9 cellular contexts compared by ENCODE assay signal in genomic region chr3:50189274-50189673, GRCh38. TPM values are rescaled to one million over a fixed set of nuclear protein-coding genes. Genes with fewer than 3 reads are reported as not detected.
DNase-seq lines count a peak whose midpoint lies in the region; ATAC-seq, FAIRE-seq and TF ChIP-seq lines count a peak whose summit lies in the region.
"Had no signal": no experiment of that assay in that cellular context is flagged by ENCODE, and none has a peak within 500 bp of the region (broad histone marks: within the 10 kb centered on the region; RNA-seq: fewer than 3 reads in every experiment).

No MANE protein-coding gene starts in this region.

- peaks cover 0 to 34% (median 20%) of the 10 kb centered on the region in 11 experiments; a peak in 12 of 22 replicates for H3K36me3 ChIP-seq in BLaER1 treated with 17β-estradiol and CSF1 and Interleukin-3, amounts not matched to agents 10 nM and 100 nM

- intact Hi-C loops in head of caudate nucleus (cut with DNase I) = loop anchor here (2.0 kb wide), 1 partner anchor 68 kb away; no protein-coding TSS in a partner anchor
- intact Hi-C loops in posterior cingulate gyrus (cut with DNase I) = loop anchor here (1.0 kb wide), 1 partner anchor 68 kb away; no protein-coding TSS in a partner anchor
- intact Hi-C loops in activated T-helper 1 cell treated with anti-CD3 and anti-CD28 coated beads, Interleukin-12 subunit alpha, Interleukin-12 subunit beta, Interleukin-2, Interleukin-4 antibody, amounts not matched to agents 30 ng/mL and 10 ng/mL and 1 ng/mL, durations not matched to agents 14 hours and 24 hours and 36 hours (cut with micrococcal nuclease) = loop anchor here (1.0 kb wide), 1 partner anchor 68 kb away; no protein-coding TSS in a partner anchor

- no peaks in the 10 kb centered on the region for H3K9me3 ChIP-seq in BLaER1 treated with 17β-estradiol and CSF1 and Interleukin-3, amounts not matched to agents 10 nM and 100 nM (replicated peaks in 1 of 11)

- no peak overlapping the region for H3K4me3 ChIP-seq in BLaER1 treated with 17β-estradiol and CSF1 and Interleukin-3, amounts not matched to agents 10 nM and 100 nM

- CTCF ChIA-PET in activated naive CD4-positive, alpha-beta T cell treated with anti-CD3 and anti-CD28 coated beads, Interleukin-2, amount 10 ng/mL, durations not matched to agents 7 days and 5 days (lab: Charles Lee) = interaction anchor here (1.2 to 3.4 kb wide), 4 partner anchors 10 to 68 kb away, joined by 3 to 30 read pairs (median 4); no protein-coding TSS in a partner anchor

- ATAC-seq in HG02870 (IDR thresholded peaks at IDR 0.05; ENCODE audit: unreplicated experiment) = no peak

- H3K4me1 ChIP-seq in BLaER1 treated with 17β-estradiol and CSF1 and Interleukin-3, amounts not matched to agents 10 nM and 100 nM = peaks cover 25 to 43% (median 35%) of the 10 kb centered on the region in 10 experiments

- H3K27ac ChIP-seq in BLaER1 treated with 17β-estradiol and CSF1 and Interleukin-3, amounts not matched to agents 10 nM and 100 nM = peak overlapping the region in 2 of 11 experiments; percentile 16 to 43; a peak in 1 of 22 replicates

- H3K36me3 Mint-ChIP-seq in activated naive CD4-positive, alpha-beta T cell treated with anti-CD3 and anti-CD28 coated beads, Interleukin-2, amount 10 ng/mL, durations not matched to agents 7 days and 5 days = no peaks in the 10 kb centered on the region
- H3K36me3 Mint-ChIP-seq in activated T-helper 1 cell treated with anti-CD3 and anti-CD28 coated beads, Interleukin-12 subunit alpha, Interleukin-12 subunit beta, Interleukin-2, Interleukin-4 antibody, amounts not matched to agents 30 ng/mL and 10 ng/mL and 1 ng/mL, durations not matched to agents 14 hours and 24 hours and 36 hours (ENCODE audit: low read depth) = no peaks in the 10 kb centered on the region
- H3K36me3 Mint-ChIP-seq: IgD-negative memory B cell had no signal

- H4K20me1 ChIP-seq in BLaER1 treated with 17β-estradiol and CSF1 and Interleukin-3, amounts not matched to agents 10 nM and 100 nM = peaks cover 0 to 33% (median 0%) of the 10 kb centered on the region in 11 experiments; a peak in 11 of 22 replicates

- peaks cover 7% of the 10 kb centered on the region for H3K4me1 Mint-ChIP-seq in activated naive CD4-positive, alpha-beta T cell treated with anti-CD3 and anti-CD28 coated beads, Interleukin-2, amount 10 ng/mL, durations not matched to agents 7 days and 5 days
- H3K4me1 Mint-ChIP-seq in activated T-helper 1 cell treated with anti-CD3 and anti-CD28 coated beads, Interleukin-12 subunit alpha, Interleukin-12 subunit beta, Interleukin-2, Interleukin-4 antibody, amounts not matched to agents 30 ng/mL and 10 ng/mL and 1 ng/mL, durations not matched to agents 14 hours and 24 hours and 36 hours (ENCODE audit: low read depth) = no peaks in the 10 kb centered on the region

- peak overlapping the region; percentile 8 to 58 (median 41); a peak in 18 of 22 replicates for H3K4me2 ChIP-seq in BLaER1 treated with 17β-estradiol and CSF1 and Interleukin-3, amounts not matched to agents 10 nM and 100 nM

- peaks cover 16 to 17% (median 17%) of the 10 kb centered on the region in 11 experiments for H3K27me3 ChIP-seq in BLaER1 treated with 17β-estradiol and CSF1 and Interleukin-3, amounts not matched to agents 10 nM and 100 nM

- no peak overlapping the region for H3K4me3 Mint-ChIP-seq in activated naive CD4-positive, alpha-beta T cell treated with anti-CD3 and anti-CD28 coated beads, Interleukin-2, amount 10 ng/mL, durations not matched to agents 7 days and 5 days
- H3K4me3 Mint-ChIP-seq in activated T-helper 1 cell treated with anti-CD3 and anti-CD28 coated beads, Interleukin-12 subunit alpha, Interleukin-12 subunit beta, Interleukin-2, Interleukin-4 antibody, amounts not matched to agents 30 ng/mL and 10 ng/mL and 1 ng/mL, durations not matched to agents 14 hours and 24 hours and 36 hours = no peak overlapping the region
- H3K4me3 Mint-ChIP-seq: IgD-negative memory B cell had no signal

- H3K27me3 Mint-ChIP-seq in activated naive CD4-positive, alpha-beta T cell treated with anti-CD3 and anti-CD28 coated beads, Interleukin-2, amount 10 ng/mL, durations not matched to agents 7 days and 5 days = peaks cover 40% of the 10 kb centered on the region
- H3K27me3 Mint-ChIP-seq in activated T-helper 1 cell treated with anti-CD3 and anti-CD28 coated beads, Interleukin-12 subunit alpha, Interleukin-12 subunit beta, Interleukin-2, Interleukin-4 antibody, amounts not matched to agents 30 ng/mL and 10 ng/mL and 1 ng/mL, durations not matched to agents 14 hours and 24 hours and 36 hours (ENCODE audit: insufficient read depth) = peaks cover 6% of the 10 kb centered on the region

- DNase-seq in H54 (ENCODE audit: insufficient read length, low spot score) = peak; percentile 79
- DNase-seq in NCI-H526 treated with DMSO at 0.1 percent for 48 hours (lab: John Stamatoyannopoulos, UW) = peak; percentile 40
- peak; percentile 69 for DNase-seq in activated naive CD4-positive, alpha-beta T cell treated with anti-CD3 and anti-CD28 coated beads, Interleukin-2, amount 10 ng/mL, durations not matched to agents 7 days and 5 days
- DNase-seq in head of caudate nucleus = peak; percentile 63 to 92 (median 80)
- peak; percentile 57 to 96 (median 77) for DNase-seq in posterior cingulate gyrus
- DNase-seq in activated T-helper 1 cell treated with anti-CD3 and anti-CD28 coated beads, Interleukin-12 subunit alpha, Interleukin-12 subunit beta, Interleukin-2, Interleukin-4 antibody, amounts not matched to agents 30 ng/mL and 10 ng/mL and 1 ng/mL, durations not matched to agents 14 hours and 24 hours and 36 hours (ENCODE audit: low spot score) = no peak

- H3K27ac Mint-ChIP-seq in activated naive CD4-positive, alpha-beta T cell treated with anti-CD3 and anti-CD28 coated beads, Interleukin-2, amount 10 ng/mL, durations not matched to agents 7 days and 5 days = no peak overlapping the region
- H3K27ac Mint-ChIP-seq in activated T-helper 1 cell treated with anti-CD3 and anti-CD28 coated beads, Interleukin-12 subunit alpha, Interleukin-12 subunit beta, Interleukin-2, Interleukin-4 antibody, amounts not matched to agents 30 ng/mL and 10 ng/mL and 1 ng/mL, durations not matched to agents 14 hours and 24 hours and 36 hours = no peak overlapping the region

- peak; percentile 27 for FAIRE-seq in H54 (lab: Jason Lieb, UNC)

- H3K9me3 Mint-ChIP-seq in activated naive CD4-positive, alpha-beta T cell treated with anti-CD3 and anti-CD28 coated beads, Interleukin-2, amount 10 ng/mL, durations not matched to agents 7 days and 5 days = no peaks in the 10 kb centered on the region
- H3K9me3 Mint-ChIP-seq in activated T-helper 1 cell treated with anti-CD3 and anti-CD28 coated beads, Interleukin-12 subunit alpha, Interleukin-12 subunit beta, Interleukin-2, Interleukin-4 antibody, amounts not matched to agents 30 ng/mL and 10 ng/mL and 1 ng/mL, durations not matched to agents 14 hours and 24 hours and 36 hours = no peaks in the 10 kb centered on the region
- H3K9me3 Mint-ChIP-seq: IgD-negative memory B cell had no signal

- peak overlapping the region in 6 of 11 experiments; percentile 8 to 54 (median 42); a peak in 7 of 22 replicates for H3K9ac ChIP-seq in BLaER1 treated with 17β-estradiol and CSF1 and Interleukin-3, amounts not matched to agents 10 nM and 100 nM

- TF ChIP-seq POLR2A in H54 (IDR thresholded peaks at IDR 0.05; ENCODE audit: low read depth, low read length) = no peak

RNA-seq across cellular contexts. Expression of gene GNAT1, which starts 2.1 kb away (rescaled TPM):
- total RNA-seq in activated T-helper 1 cell treated with anti-CD3 and anti-CD28 coated beads, Interleukin-12 subunit alpha, Interleukin-12 subunit beta, Interleukin-2, Interleukin-4 antibody, amounts not matched to agents 30 ng/mL and 10 ng/mL and 1 ng/mL, durations not matched to agents 14 hours and 24 hours and 36 hours = not detected in 2 replicates

RNA-seq across cellular contexts. Expression of gene SLC38A3, which starts 15.8 kb away (rescaled TPM):
- total RNA-seq in activated T-helper 1 cell treated with anti-CD3 and anti-CD28 coated beads, Interleukin-12 subunit alpha, Interleukin-12 subunit beta, Interleukin-2, Interleukin-4 antibody, amounts not matched to agents 30 ng/mL and 10 ng/mL and 1 ng/mL, durations not matched to agents 14 hours and 24 hours and 36 hours = not detected in 2 replicates

RNA-seq across cellular contexts. Expression of gene SEMA3F, which starts 34.1 kb away (rescaled TPM):
- 0.21 and 0.42 TPM in 2 replicates for total RNA-seq in activated T-helper 1 cell treated with anti-CD3 and anti-CD28 coated beads, Interleukin-12 subunit alpha, Interleukin-12 subunit beta, Interleukin-2, Interleukin-4 antibody, amounts not matched to agents 30 ng/mL and 10 ng/mL and 1 ng/mL, durations not matched to agents 14 hours and 24 hours and 36 hours

RNA-seq across cellular contexts. Expression of gene GNAI2, which starts 46.7 kb away (rescaled TPM):
- 237 and 238 TPM in 2 replicates for total RNA-seq in activated T-helper 1 cell treated with anti-CD3 and anti-CD28 coated beads, Interleukin-12 subunit alpha, Interleukin-12 subunit beta, Interleukin-2, Interleukin-4 antibody, amounts not matched to agents 30 ng/mL and 10 ng/mL and 1 ng/mL, durations not matched to agents 14 hours and 24 hours and 36 hours
